10 cellular contexts compared by ENCODE assay signal in the genomic region with DNA sequence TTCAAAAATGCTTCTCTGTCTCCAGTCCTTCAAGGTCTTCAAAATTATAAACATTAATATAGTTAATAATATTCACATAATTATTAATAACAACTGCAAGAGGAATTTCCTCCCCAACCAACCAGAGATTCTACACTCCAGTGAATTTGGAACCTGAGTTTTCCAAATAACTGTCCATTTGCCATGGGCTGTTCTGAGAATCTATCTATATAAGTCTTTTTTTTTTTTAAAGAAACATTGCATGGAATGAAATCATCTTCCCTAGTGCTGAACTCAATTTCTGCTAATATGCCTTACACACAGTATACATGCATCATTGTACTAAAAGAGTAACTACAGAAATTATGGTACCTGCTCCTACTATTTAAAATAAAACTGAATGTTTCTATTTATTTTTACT.
A peak's percentile ranks its signal among the peaks of the same experiment; 100 is the strongest.
DNase-seq lines count a peak whose midpoint lies in the region; ATAC-seq and TF ChIP-seq lines count a peak whose summit lies in the region.
"Had no signal": no experiment of that assay in that cellular context is flagged by ENCODE, and none has a peak within 500 bp of the region (broad histone marks: within the 10 kb centered on the region; RNA-seq: fewer than 3 reads in every experiment).

No MANE protein-coding gene starts in this region.

- no peak for DNase-seq in activated T-helper 1 cell treated with anti-CD3 and anti-CD28 coated beads, Interleukin-12 subunit alpha, Interleukin-12 subunit beta, Interleukin-2, Interleukin-4 antibody, amounts not matched to agents 30 ng/mL and 10 ng/mL and 1 ng/mL, durations not matched to agents 14 hours and 24 hours and 36 hours (ENCODE audit: low spot score)
- DNase-seq in gastrocnemius medialis (no peak), NCI-H187 treated with DMSO at 0.1 percent for 48 hours (lab: John Stamatoyannopoulos, UW) (no peak), MG63 (no peak)
- no peak for DNase-seq in effector memory CD4-positive, alpha-beta T cell
- DNase-seq: testis had no signal

- no peak overlapping the region for H3K4me3 ChIP-seq in ACC112 (ENCODE audit: low read depth, low read length)
- H3K4me3 ChIP-seq in gastrocnemius medialis = no peak overlapping the region
- no peak overlapping the region for H3K4me3 ChIP-seq in effector memory CD4-positive, alpha-beta T cell (ENCODE audit: insufficient read depth, low read depth, low read length, poor library complexity, severe bottlenecking)
- no peak overlapping the region for H3K4me3 ChIP-seq in MG63
- H3K4me3 ChIP-seq: HAP-1, testis had no signal

- H3K9me3 Mint-ChIP-seq in activated T-helper 1 cell treated with anti-CD3 and anti-CD28 coated beads, Interleukin-12 subunit alpha, Interleukin-12 subunit beta, Interleukin-2, Interleukin-4 antibody, amounts not matched to agents 30 ng/mL and 10 ng/mL and 1 ng/mL, durations not matched to agents 14 hours and 24 hours and 36 hours = peaks cover 13% of the 10 kb centered on the region

- peak; percentile 23 for ATAC-seq in GM18907 (IDR thresholded peaks at IDR 0.05; ENCODE audit: unreplicated experiment)
- peak; percentile 12 for ATAC-seq in HG03060 (IDR thresholded peaks at IDR 0.05; ENCODE audit: low read depth, unreplicated experiment)
- no peak for ATAC-seq in gastrocnemius medialis

- no peak overlapping the region for H2AFZ ChIP-seq in ACC112 (ENCODE audit: low read length, unreplicated experiment)

- H3K27me3 Mint-ChIP-seq in activated T-helper 1 cell treated with anti-CD3 and anti-CD28 coated beads, Interleukin-12 subunit alpha, Interleukin-12 subunit beta, Interleukin-2, Interleukin-4 antibody, amounts not matched to agents 30 ng/mL and 10 ng/mL and 1 ng/mL, durations not matched to agents 14 hours and 24 hours and 36 hours (ENCODE audit: insufficient read depth) = peaks cover 9% of the 10 kb centered on the region

- no peaks in the 10 kb centered on the region for H3K79me2 ChIP-seq in ACC112 (ENCODE audit: control insufficient read depth, insufficient read depth, low read length, unreplicated experiment)

- no peaks in the 10 kb centered on the region for H3K9me3 ChIP-seq in gastrocnemius medialis
- H3K9me3 ChIP-seq in effector memory CD4-positive, alpha-beta T cell (ENCODE audit: control insufficient read depth, low read length) = no peaks in the 10 kb centered on the region
- H3K9me3 ChIP-seq in MG63 = no peaks in the 10 kb centered on the region
- H3K9me3 ChIP-seq: HAP-1, testis had no signal

- peak overlapping the region; percentile 45 for H3K27ac Mint-ChIP-seq in activated T-helper 1 cell treated with anti-CD3 and anti-CD28 coated beads, Interleukin-12 subunit alpha, Interleukin-12 subunit beta, Interleukin-2, Interleukin-4 antibody, amounts not matched to agents 30 ng/mL and 10 ng/mL and 1 ng/mL, durations not matched to agents 14 hours and 24 hours and 36 hours

- in situ Hi-C loops in gastrocnemius medialis (cut with MboI; ENCODE audit: low sequenced_read_pairs in 4 of 4) = loop anchor here in 3 of 4 donors (25.0 kb wide), 2 partner anchors 325 to 600 kb away; no protein-coding TSS in a partner anchor

- intact Hi-C loops in activated T-helper 1 cell treated with anti-CD3 and anti-CD28 coated beads, Interleukin-12 subunit alpha, Interleukin-12 subunit beta, Interleukin-2, Interleukin-4 antibody, amounts not matched to agents 30 ng/mL and 10 ng/mL and 1 ng/mL, durations not matched to agents 14 hours and 24 hours and 36 hours (cut with micrococcal nuclease) = loop anchor here (1.0 to 5.0 kb wide), 7 partner anchors 58 to 770 kb away; partner anchors contain the start of genes MRPL18 and SOD2
- intact Hi-C loops in gastrocnemius medialis (cut with DNase I; ENCODE audit: low total_unique reads) = no loop called here

- H3K4me1 Mint-ChIP-seq in activated T-helper 1 cell treated with anti-CD3 and anti-CD28 coated beads, Interleukin-12 subunit alpha, Interleukin-12 subunit beta, Interleukin-2, Interleukin-4 antibody, amounts not matched to agents 30 ng/mL and 10 ng/mL and 1 ng/mL, durations not matched to agents 14 hours and 24 hours and 36 hours (ENCODE audit: low read depth) = peaks cover 81% of the 10 kb centered on the region

- no peaks in the 10 kb centered on the region for H3K27me3 ChIP-seq in ACC112 (ENCODE audit: insufficient read depth, low read length)
- no peaks in the 10 kb centered on the region for H3K27me3 ChIP-seq in gastrocnemius medialis
- H3K27me3 ChIP-seq in effector memory CD4-positive, alpha-beta T cell (replicated peaks; ENCODE audit: control insufficient read depth, insufficient read depth, low read length, poor library complexity, severe bottlenecking) = no peaks in the 10 kb centered on the region
- no peaks in the 10 kb centered on the region for H3K27me3 ChIP-seq in MG63
- H3K27me3 ChIP-seq: testis had no signal

- H3K4me1 ChIP-seq in ACC112 (ENCODE audit: control insufficient read depth, insufficient read depth, low read length, unreplicated experiment) = peaks cover 17% of the 10 kb centered on the region
- no peaks in the 10 kb centered on the region for H3K4me1 ChIP-seq in gastrocnemius medialis
- peaks cover 56% of the 10 kb centered on the region for H3K4me1 ChIP-seq in effector memory CD4-positive, alpha-beta T cell (ENCODE audit: control insufficient read depth, insufficient read depth, low read length, poor library complexity, severe bottlenecking)
- H3K4me1 ChIP-seq: HAP-1, testis had no signal

- TF ChIP-seq POLR2A in gastrocnemius medialis (IDR thresholded peaks at IDR 0.05) = no peak

- TF ChIP-seq CTCF in gastrocnemius medialis (IDR thresholded peaks at IDR 0.05 in 4 of 5, conservative IDR thresholded peaks at IDR 0.05 in 1 of 5) = no peak

- peak overlapping the region; percentile 72 for H3K27ac ChIP-seq in ACC112 (ENCODE audit: low read depth, low read length)
- no peak overlapping the region for H3K27ac ChIP-seq in gastrocnemius medialis
- H3K27ac ChIP-seq in effector memory CD4-positive, alpha-beta T cell (ENCODE audit: insufficient read depth, low read length, poor library complexity, severe bottlenecking) = no peak overlapping the region
- H3K27ac ChIP-seq: testis had no signal

- H3K4me3 Mint-ChIP-seq in activated T-helper 1 cell treated with anti-CD3 and anti-CD28 coated beads, Interleukin-12 subunit alpha, Interleukin-12 subunit beta, Interleukin-2, Interleukin-4 antibody, amounts not matched to agents 30 ng/mL and 10 ng/mL and 1 ng/mL, durations not matched to agents 14 hours and 24 hours and 36 hours = peak overlapping the region; percentile 12

- H3K36me3 ChIP-seq in ACC112 (ENCODE audit: insufficient read depth, low read length) = no peaks in the 10 kb centered on the region
- H3K36me3 ChIP-seq in gastrocnemius medialis = no peaks in the 10 kb centered on the region
- H3K36me3 ChIP-seq in effector memory CD4-positive, alpha-beta T cell (ENCODE audit: control insufficient read depth, insufficient read depth, low read length) = no peaks in the 10 kb centered on the region
- H3K36me3 ChIP-seq in MG63 = no peaks in the 10 kb centered on the region
- H3K36me3 ChIP-seq: HAP-1 had no signal

- peaks cover 20% of the 10 kb centered on the region for H3K36me3 Mint-ChIP-seq in activated T-helper 1 cell treated with anti-CD3 and anti-CD28 coated beads, Interleukin-12 subunit alpha, Interleukin-12 subunit beta, Interleukin-2, Interleukin-4 antibody, amounts not matched to agents 30 ng/mL and 10 ng/mL and 1 ng/mL, durations not matched to agents 14 hours and 24 hours and 36 hours (ENCODE audit: low read depth)

Comparison
In these comparisons a context has a peak if more than half of its experiments do, and no peak if none do; other contexts are left out.
1. ATAC-seq: peak in GM18907 (single experiment) and HG03060 (single experiment); none in gastrocnemius medialis (0 of 2).